ENCODE assay signal across 8 cellular contexts in genomic region chr14:99982449-99983250, GRCh38.
DNase-seq lines count a peak whose midpoint lies in the region; ATAC-seq, FAIRE-seq and TF ChIP-seq lines count a peak whose summit lies in the region.

No MANE protein-coding gene starts in this region.

- no peak overlapping the region for H3K4me3 ChIP-seq in MG63

- in situ Hi-C loops in SK-MEL-5 (cut with HindIII; ENCODE audit: low pct_unique_long_range_greater_than_20kb, low sequenced_read_pairs) = no loop called here

- H3K9me3 ChIP-seq in MG63 = no peaks in the 10 kb centered on the region

- peak; percentile 82 for TF ChIP-seq CTCF in D721Med (IDR thresholded peaks at IDR 0.05; ENCODE audit: insufficient read depth, missing control alignments)

- ATAC-seq in GM21529 (IDR thresholded peaks at IDR 0.05; ENCODE audit: unreplicated experiment) = peak; percentile 74

- DNase-seq in D721Med (ENCODE audit: insufficient read length, low spot score) (no peak), MG63 (peak; percentile 14), SK-MEL-5 (ENCODE audit: low read depth, low spot score) (peak; percentile 74), glomerular endothelial cell (ENCODE audit: extremely low read depth, low read depth, low spot score) (peak; percentile 29), putamen (ENCODE audit: low spot score) (peak; percentile 74), middle frontal gyrus (ENCODE audit: extremely low spot score, low spot score) (no peak)
- DNase-seq in activated naive CD4-positive, alpha-beta T cell treated with Interleukin-2 at 50 U/mL for 16 hours = peak; percentile 63

- H3K27me3 ChIP-seq in MG63 = no peaks in the 10 kb centered on the region

- no peaks in the 10 kb centered on the region for H3K36me3 ChIP-seq in MG63

- FAIRE-seq in D721Med (lab: Jason Lieb, UNC) = peak; percentile 25

Comparison
In these comparisons a context has a peak if more than half of its experiments do, and no peak if none do; other contexts are left out.
1. DNase-seq: peak in MG63 (single experiment), SK-MEL-5 (single experiment), activated naive CD4-positive, alpha-beta T cell treated with Interleukin-2 at 50 U/mL for 16 hours (single experiment), glomerular endothelial cell (single experiment) and putamen (single experiment); none in D721Med (single experiment) and middle frontal gyrus (single experiment).